In genomic region chr12:21084753-21085152, GRCh38 we compare ENCODE assay signal across 19 cellular contexts. TPM values are rescaled to one million over a fixed set of nuclear protein-coding genes. Genes with fewer than 3 reads are reported as not detected.
"Had no signal": no experiment of that assay in that cellular context is flagged by ENCODE, and none has a peak within 500 bp of the region (broad histone marks: within the 10 kb centered on the region; RNA-seq: fewer than 3 reads in every experiment).

No MANE protein-coding gene starts in this region.

RNA-seq across cellular contexts. Expression of gene SLCO1B1, which starts 46.2 kb away (rescaled TPM):
- total RNA-seq: activated naive CD4-positive, alpha-beta T cell treated with anti-CD3 and anti-CD28 coated beads for 36 hours; activated naive CD4-positive, alpha-beta T cell treated with anti-CD3 and anti-CD28 coated beads, Interleukin-2, amount 50 U/mL, for 72 hours; activated naive CD8-positive, alpha-beta T cell treated with anti-CD3 and anti-CD28 coated beads for 36 hours; activated naive CD8-positive, alpha-beta T cell treated with anti-CD3 and anti-CD28 coated beads, Interleukin-2, amount 10 ng/mL, durations not matched to agents 7 days and 5 days; activated T-cell treated with anti-CD3 and anti-CD28 coated beads, Interleukin-2, amount 50 U/mL, for 4 hours; activated T-cell treated with anti-CD3 and anti-CD28 coated beads, Interleukin-2, amount 50 U/mL, for 72 hours; activated T-helper 1 cell treated with anti-CD3 and anti-CD28 coated beads, Interleukin-12 subunit alpha, Interleukin-12 subunit beta, Interleukin-2, Interleukin-4 antibody, amounts not matched to agents 30 ng/mL and 10 ng/mL and 1 ng/mL, durations not matched to agents 14 hours and 24 hours and 36 hours; activated T-helper 17 cell treated with anti-CD3 and anti-CD28 coated beads, Interleukin-2, amount 50 U/mL, for 72 hours; activated T-helper 2 cell treated with anti-CD3 and anti-CD28 coated beads, Interferon-gamma antibody, Interleukin-2, Interleukin-4, amounts not matched to agents 10 μg/mL and 5 μg/mL and 100 μg/mL, durations not matched to agents 14 hours and 24 hours and 36 hours; adrenal gland; aorta; ascending aorta; astrocyte; body of pancreas; bronchial epithelial cell; cardiac muscle cell; cerebellum; chondrocyte had no signal
- polyA plus RNA-seq: adipose tissue, adrenal gland, aorta, cardiac muscle cell had no signal
